10 cellular contexts compared by ENCODE assay signal in the genomic region with DNA sequence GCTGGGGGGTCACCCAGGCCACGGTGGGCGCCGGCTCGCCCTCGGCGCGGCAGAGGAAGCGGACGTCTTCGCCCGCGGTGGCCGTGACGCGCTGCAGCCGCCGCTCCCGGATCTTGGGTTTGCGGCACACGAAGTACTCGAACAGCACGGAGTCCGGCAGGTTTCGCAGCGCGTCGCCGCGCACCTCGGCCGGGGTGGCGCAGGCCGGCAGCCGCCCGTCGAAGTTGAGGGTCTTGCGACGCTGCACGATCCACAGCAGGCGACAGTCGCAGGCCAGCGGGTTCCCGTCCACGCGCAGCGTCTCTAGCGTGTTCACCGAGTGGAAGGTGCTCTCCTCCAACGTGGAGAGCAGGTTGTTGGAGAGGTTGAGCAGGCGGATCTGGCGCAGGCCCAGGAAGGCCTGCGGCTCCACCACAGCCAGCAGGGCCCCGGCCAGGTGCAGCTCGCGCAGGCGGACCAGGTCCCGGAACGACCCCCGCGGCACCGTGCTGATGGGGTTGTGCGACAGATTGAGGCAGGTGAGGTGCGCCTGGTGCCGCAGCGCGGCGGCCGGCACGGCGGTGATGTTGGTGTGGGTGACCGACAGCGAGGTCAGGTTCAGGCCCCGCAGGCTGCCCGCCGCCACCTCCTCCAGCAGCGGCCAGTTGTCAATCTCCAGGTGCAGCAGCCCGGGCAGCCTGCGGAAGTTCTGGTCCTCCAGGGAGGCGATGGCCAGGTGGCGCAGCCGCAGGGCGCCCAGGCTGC. TPM values are rescaled to one million over a fixed set of nuclear protein-coding genes. Genes with fewer than 3 reads are reported as not detected.
DNase-seq lines count a peak whose midpoint lies in the region; ATAC-seq and TF ChIP-seq lines count a peak whose summit lies in the region.
"Had no signal": no experiment of that assay in that cellular context is flagged by ENCODE, and none has a peak within 500 bp of the region (broad histone marks: within the 10 kb centered on the region; RNA-seq: fewer than 3 reads in every experiment).

No MANE protein-coding gene starts in this region.

- H3K36me3 ChIP-seq in PC-3 (ENCODE audit: low read depth, low read length) (no peaks in the 10 kb centered on the region), stomach (no peaks in the 10 kb centered on the region)

- no peak for TF ChIP-seq EP300 in stomach (IDR thresholded peaks at IDR 0.05)

- H3F3A ChIP-seq in PC-3 (ENCODE audit: low read length, unreplicated experiment), result no peaks in the 10 kb centered on the region

- POLR2A ChIA-PET in activated CD4-positive, alpha-beta T cell treated with anti-CD3 and anti-CD28 coated beads, Interleukin-2, amount 10 ng/mL, durations not matched to agents 7 days and 5 days (lab: Charles Lee), result no interaction called here
- POLR2A ChIA-PET in PC-3 (lab: Charles Lee; ENCODE audit: unreplicated experiment), result no interaction called here

- H4K20me1 ChIP-seq in PC-3 (ENCODE audit: low read length), result no peaks in the 10 kb centered on the region

- H3K79me2 ChIP-seq in PC-3 (ENCODE audit: low read length), result no peaks in the 10 kb centered on the region

- H2AFZ ChIP-seq in PC-3 (ENCODE audit: low read length), result no peak overlapping the region

- H3K9me3 ChIP-seq in PC-3 (ENCODE audit: low read length), result no peaks in the 10 kb centered on the region
- H3K9me3 ChIP-seq in right cardiac atrium (ENCODE audit: control insufficient read depth, low read length), result no peaks in the 10 kb centered on the region
- no peaks in the 10 kb centered on the region for H3K9me3 ChIP-seq in stomach

- ATAC-seq in PC-3 (peak; percentile 30), right cardiac atrium (no peak), HG03095 (IDR thresholded peaks at IDR 0.05; ENCODE audit: unreplicated experiment) (no peak)

- no peak for DNase-seq in activated CD4-positive, alpha-beta T cell treated with anti-CD3 and anti-CD28 coated beads, Interleukin-2, amount 10 ng/mL, durations not matched to agents 7 days and 5 days
- no peak for DNase-seq in activated CD4-positive, alpha-beta T cell treated with anti-CD3 and anti-CD28 coated beads, Interleukin-2, amount 50 U/mL, for 4 hours
- DNase-seq in PC-3, result no peak
- DNase-seq in right cardiac atrium, result peak in 2 of 3 donors; percentile 56 to 57
- DNase-seq in stomach, result no peak
- DNase-seq in DMS153 (lab: John Stamatoyannopoulos, UW), result no peak
- DNase-seq in pons (ENCODE audit: low spot score), result no peak
- DNase-seq: stimulated activated CD4-positive, alpha-beta T cell treated with anti-CD3 and anti-CD28 coated beads, Interleukin-12 subunit alpha, Interleukin-12 subunit beta, amount 100 ng/mL, for 4 hours had no signal

- no TSS peak for BruUV-seq in PC-3 (replicated peaks; lab: Mats Ljungman, UMichigan)

- H3K4me1 ChIP-seq in PC-3 (ENCODE audit: insufficient read depth, low read length) (no peaks in the 10 kb centered on the region), right cardiac atrium (ENCODE audit: control insufficient read depth, insufficient read depth, low read length) (peaks cover 7% of the 10 kb centered on the region), stomach (peaks cover 28 to 54% (median 42%) of the 10 kb centered on the region in 4 donors)

- peaks cover 36% of the 10 kb centered on the region for H3K4me1 Mint-ChIP-seq in activated CD4-positive, alpha-beta T cell treated with anti-CD3 and anti-CD28 coated beads, Interleukin-2, amount 10 ng/mL, durations not matched to agents 7 days and 5 days

- H3K27ac ChIP-seq in PC-3 (ENCODE audit: low read length) (no peak overlapping the region), right cardiac atrium (ENCODE audit: low read length) (no peak overlapping the region), stomach (peak overlapping the region in 4 of 5 donors; percentile 51 to 84 (median 70))

- H3K9ac ChIP-seq in PC-3 (ENCODE audit: low read length), result no peak overlapping the region

- H3K4me3 Mint-ChIP-seq in activated CD4-positive, alpha-beta T cell treated with anti-CD3 and anti-CD28 coated beads, Interleukin-2, amount 10 ng/mL, durations not matched to agents 7 days and 5 days, result peak overlapping the region; percentile 77

- peak overlapping the region; percentile 74 for H3K4me2 ChIP-seq in PC-3 (ENCODE audit: low read length)

- H3K4me3 ChIP-seq in PC-3 (ENCODE audit: low read length), result peak overlapping the region; percentile 51
- H3K4me3 ChIP-seq in right cardiac atrium (ENCODE audit: low read length), result peak overlapping the region; percentile 12
- peak overlapping the region; percentile 41 to 56 (median 44) for H3K4me3 ChIP-seq in stomach

- H3K9me3 Mint-ChIP-seq in activated CD4-positive, alpha-beta T cell treated with anti-CD3 and anti-CD28 coated beads, Interleukin-2, amount 10 ng/mL, durations not matched to agents 7 days and 5 days, result no peaks in the 10 kb centered on the region

- peaks cover 26% of the 10 kb centered on the region for H3K36me3 Mint-ChIP-seq in activated CD4-positive, alpha-beta T cell treated with anti-CD3 and anti-CD28 coated beads, Interleukin-2, amount 10 ng/mL, durations not matched to agents 7 days and 5 days (ENCODE audit: low read depth)

- 3% methylated on average over 82 of the region's 82 CpGs for WGBS in right cardiac atrium
- WGBS in stomach, 5 donors, result 0 to 13% (median 4%) methylated on average over 13 to 82 of the region's 82 CpGs

- H3K27ac Mint-ChIP-seq in activated CD4-positive, alpha-beta T cell treated with anti-CD3 and anti-CD28 coated beads, Interleukin-2, amount 10 ng/mL, durations not matched to agents 7 days and 5 days, result peak overlapping the region; percentile 87

- H3K27me3 Mint-ChIP-seq in activated CD4-positive, alpha-beta T cell treated with anti-CD3 and anti-CD28 coated beads, Interleukin-2, amount 10 ng/mL, durations not matched to agents 7 days and 5 days, result no peaks in the 10 kb centered on the region

- H3K9me2 ChIP-seq in PC-3 (replicated peaks; ENCODE audit: low read length), result no peaks in the 10 kb centered on the region

- TF ChIP-seq CTCF in PC-3 (conservative IDR thresholded peaks at IDR 0.05; ENCODE audit: low read depth, low read length) (no peak), stomach (IDR thresholded peaks at IDR 0.05) (no peak)

- no peak for TF ChIP-seq POLR2A in stomach (IDR thresholded peaks at IDR 0.05)

- peaks cover 21% of the 10 kb centered on the region for H3K27me3 ChIP-seq in PC-3 (ENCODE audit: low read length)
- no peaks in the 10 kb centered on the region for H3K27me3 ChIP-seq in right cardiac atrium (ENCODE audit: control insufficient read depth, insufficient read depth)
- peaks cover 17 to 94% (median 50%) of the 10 kb centered on the region in 3 donors for H3K27me3 ChIP-seq in stomach

- CTCF ChIA-PET in activated CD4-positive, alpha-beta T cell treated with anti-CD3 and anti-CD28 coated beads, Interleukin-2, amount 10 ng/mL, durations not matched to agents 7 days and 5 days (lab: Charles Lee), result interaction anchor here (1.2 kb wide), 1 partner anchor 55 kb away, joined by 3 read pairs; no protein-coding TSS in a partner anchor
- CTCF ChIA-PET in PC-3 (lab: Charles Lee), result no interaction called here

- intact Hi-C loops in PC-3 (cut with micrococcal nuclease) (no loop called here), right cardiac atrium (cut with DNase I) (no loop called here), stomach (cut with DNase I; ENCODE audit: low total_unique reads) (no loop called here)

RNA-seq across cellular contexts. Expression of gene PEAK3, which starts 8.6 kb away (rescaled TPM):
- under 1 TPM; 0.17 to 0.25 TPM for total RNA-seq in activated CD4-positive, alpha-beta T cell treated with anti-CD3 and anti-CD28 coated beads, Interleukin-2, amount 10 ng/mL, durations not matched to agents 7 days and 5 days
- total RNA-seq in PC-3 (2014; rRNA removed), result not detected in 2 replicates
- 1 to 10 TPM; 1.0 to 3.1 (median 1.7) TPM for total RNA-seq in right cardiac atrium
- polyA plus RNA-seq in right cardiac atrium, result 0.84 TPM
- total RNA-seq in stomach, result 1 to 10 TPM in 1 of 5 donors, under 1 TPM in 1, not detected in 3; 0.87 to 1.4 TPM
- polyA plus RNA-seq in stomach, result under 1 TPM in 2 of 3 donors, not detected in 1; 0.15 to 0.31 TPM

RNA-seq across cellular contexts. Expression of gene LINGO3, which starts 17.3 kb away (rescaled TPM):
- total RNA-seq in activated CD4-positive, alpha-beta T cell treated with anti-CD3 and anti-CD28 coated beads, Interleukin-2, amount 10 ng/mL, durations not matched to agents 7 days and 5 days, result under 1 TPM; 0.35 to 0.44 TPM
- total RNA-seq in PC-3 (2014; rRNA removed) (0.58 TPM in 1 of 2 replicates, not detected in the other), right cardiac atrium (not detected), stomach (not detected)
- polyA plus RNA-seq in right cardiac atrium (not detected), stomach (not detected)
- total RNA-seq: LHCN-M2 had no signal

RNA-seq across cellular contexts. Expression of gene JSRP1, which starts 34.4 kb away (rescaled TPM):
- under 1 TPM in 1 of 2 experiments, not detected in 1; 0.27 TPM for total RNA-seq in activated CD4-positive, alpha-beta T cell treated with anti-CD3 and anti-CD28 coated beads, Interleukin-2, amount 10 ng/mL, durations not matched to agents 7 days and 5 days
- total RNA-seq in PC-3 (2014; rRNA removed) (not detected in 2 replicates), right cardiac atrium (not detected), stomach (under 1 TPM in 1 of 5 donors, not detected in 4; 0.58 TPM)
- polyA plus RNA-seq in right cardiac atrium (0.75 TPM), stomach (under 1 TPM in 2 of 3 donors, not detected in 1; 0.68 to 0.75 TPM)

RNA-seq across cellular contexts. Expression of gene LSM7, which starts 37.8 kb away (rescaled TPM):
- total RNA-seq in activated CD4-positive, alpha-beta T cell treated with anti-CD3 and anti-CD28 coated beads, Interleukin-2, amount 10 ng/mL, durations not matched to agents 7 days and 5 days, result 100 to 1,000 TPM; 105 to 114 TPM
- total RNA-seq in PC-3 (2014; rRNA removed) (204 and 282 TPM in 2 replicates), right cardiac atrium (10 to 100 TPM; 33.0 to 49.9 (median 41.4) TPM), stomach (10 to 100 TPM in 4 of 5 donors, 1 to 10 TPM in 1; 9.8 to 93.1 (median 17.4) TPM)
- polyA plus RNA-seq in right cardiac atrium (123 TPM), stomach (100 to 1,000 TPM; 196 to 332 (median 214) TPM)

RNA-seq across cellular contexts. Expression of gene SPPL2B, which starts 37.9 kb away (rescaled TPM):
- 10 to 100 TPM; 69.9 to 96.6 TPM for total RNA-seq in activated CD4-positive, alpha-beta T cell treated with anti-CD3 and anti-CD28 coated beads, Interleukin-2, amount 10 ng/mL, durations not matched to agents 7 days and 5 days
- 28.6 and 32.2 TPM in 2 replicates for total RNA-seq in PC-3 (2014; rRNA removed)
- 10 to 100 TPM; 27.1 to 40.2 (median 31.8) TPM for total RNA-seq in right cardiac atrium
- 28.1 TPM for polyA plus RNA-seq in right cardiac atrium
- total RNA-seq in stomach, result 100 to 1,000 TPM in 2 of 5 donors, 10 to 100 TPM in 3; 69.3 to 450 (median 97.4) TPM
- polyA plus RNA-seq in stomach, result 10 to 100 TPM; 13.6 to 31.4 (median 29.0) TPM

Comparison
In these comparisons a context has a peak if more than half of its experiments do, and no peak if none do; other contexts are left out.
1. DNase-seq: peak in right cardiac atrium (2 of 3); none in activated CD4-positive, alpha-beta T cell treated with anti-CD3 and anti-CD28 coated beads, Interleukin-2, amount 10 ng/mL, durations not matched to agents 7 days and 5 days (single experiment), activated CD4-positive, alpha-beta T cell treated with anti-CD3 and anti-CD28 coated beads, Interleukin-2, amount 50 U/mL, for 4 hours (0 of 2), PC-3 (single experiment), stomach (single experiment), DMS153 (single experiment) and pons (single experiment).
2. H3K27ac ChIP-seq: peak in stomach (4 of 5); none in PC-3 (single experiment) and right cardiac atrium (single experiment).
3. Peak in every context shown above with its lines, with median percentiles within 50 percentile points of each other: H3K4me3 ChIP-seq.